In genomic region chr19:1987197-1988187, GRCh38 we compare ENCODE assay signal across 2 cellular contexts.
TF ChIP-seq lines count a peak whose summit lies in the region.

No MANE protein-coding gene starts in this region.

TF ChIP-seq in HEK293, 187 proteins besides CTCF, POLR2A, EP300 and RAD21:
- 0 out of 2 replicates have a peak, but pooled peaks have one; percentile 17 for TF ChIP-seq BCL11B (tag by site-specific recombination; IDR thresholded peaks at IDR 0.05; ENCODE audit: low read depth)
- TF ChIP-seq GLIS1 (tag by site-specific recombination; IDR thresholded peaks at IDR 0.05) = peak; percentile 84
- peak; percentile 92 for TF ChIP-seq ZNF600 (tag by site-specific recombination; IDR thresholded peaks at IDR 0.05)
- no peak for TF ChIP-seq OVOL3 (tag by site-specific recombination; IDR thresholded peaks at IDR 0.05)
- peak; percentile 25; the same call in 1 of the 2 replicates for TF ChIP-seq ZIC2 (tag by site-specific recombination; IDR thresholded peaks at IDR 0.05)
- no peak for TF ChIP-seq ZNF211 (tag by site-specific recombination; IDR thresholded peaks at IDR 0.05; ENCODE audit: low read depth)
- TF ChIP-seq ZNF549 (tag by site-specific recombination; IDR thresholded peaks at IDR 0.05) = no peak
- TF ChIP-seq KLF16 (tag by site-specific recombination; IDR thresholded peaks at IDR 0.05) = no peak

TF ChIP-seq in K562, 482 proteins besides CTCF, POLR2A, EP300 and RAD21:
- TF ChIP-seq FOXP4 (CRISPR knock-in tag; IDR thresholded peaks at IDR 0.05; ENCODE audit: borderline replicate concordance) (no peak), GABPB2 (CRISPR knock-in tag; conservative IDR thresholded peaks at IDR 0.05) (no peak), MYNN (IDR thresholded peaks at IDR 0.05) (0 out of 2 replicates have a peak, but pooled peaks have one; percentile 20), MYNN (CRISPR knock-in tag; IDR thresholded peaks at IDR 0.05) (no peak), MTA1 (IDR thresholded peaks at IDR 0.05; ENCODE audit: borderline replicate concordance) (no peak), NKRF (IDR thresholded peaks at IDR 0.05; ENCODE audit: borderline replicate concordance) (no peak), AFF1 (IDR thresholded peaks at IDR 0.05; ENCODE audit: low read depth in 1 of 2, partially characterized antibody in 2 of 2) (no peak), ZBTB33 (CRISPR knock-in tag; IDR thresholded peaks at IDR 0.05) (peak; percentile 100), RBM22 (IDR thresholded peaks at IDR 0.05; ENCODE audit: low read depth, low read length, poor library complexity, severe bottlenecking) (peak; percentile 19)
